ENCODE assay signal across 20 cellular contexts in genomic region chr2:38284971-38285370, GRCh38.
DNase-seq lines count a peak whose midpoint lies in the region; ATAC-seq and TF ChIP-seq lines count a peak whose summit lies in the region.
"Had no signal": no experiment of that assay in that cellular context is flagged by ENCODE, and none has a peak within 500 bp of the region (broad histone marks: within the 10 kb centered on the region; RNA-seq: fewer than 3 reads in every experiment).

No MANE protein-coding gene starts in this region.

- POLR2A ChIA-PET in Caco-2 (lab: Charles Lee) = no interaction called here

- H3K9ac ChIP-seq in colonic mucosa (ENCODE audit: low read depth in 2 of 2, low read length in 2 of 2) (no peak overlapping the region), trophoblast cell (ENCODE audit: low read length) (no peak overlapping the region)

- H3K27ac Mint-ChIP-seq in Caco-2 (ENCODE audit: unreplicated experiment) = peak overlapping the region; percentile 92
- H3K27ac Mint-ChIP-seq: CD8-positive, alpha-beta T cell had no signal

- BruUV-seq in Caco-2 (replicated peaks; lab: Mats Ljungman, UMichigan) = no TSS peak

- H3K79me1 ChIP-seq in trophoblast cell (ENCODE audit: low read length) = no peaks in the 10 kb centered on the region

- no peak overlapping the region for H3K4me2 ChIP-seq in trophoblast cell (ENCODE audit: low read length)

- H3K4me1 ChIP-seq in Caco-2 (peaks cover 67% of the 10 kb centered on the region), colonic mucosa (no peaks in the 10 kb centered on the region), trophoblast cell (ENCODE audit: control insufficient read depth in 1 of 2, insufficient read depth in 2 of 2, low read length in 2 of 2) (peaks cover 6 to 8% of the 10 kb centered on the region in 2 experiments)
- H3K4me1 ChIP-seq: BE2C had no signal

- no peak overlapping the region for H3K23ac ChIP-seq in trophoblast cell (ENCODE audit: low read length)

- no peak for ATAC-seq in GM18520 (IDR thresholded peaks at IDR 0.05; ENCODE audit: unreplicated experiment)
- ATAC-seq: CD8-positive, alpha-beta T cell; HepG2; Right ventricle myocardium inferior had no signal

- DNase-seq in Caco-2 = peak; percentile 87 to 91
- peak; percentile 46 for DNase-seq in KBM-7
- DNase-seq in colonic mucosa = peak; percentile 65
- no peak for DNase-seq in trophoblast cell
- no peak for DNase-seq in dermis blood vessel endothelial cell
- no peak for DNase-seq in T-helper 9 cell
- no peak for DNase-seq in cardiac septum (ENCODE audit: low spot score)
- DNase-seq: BE2C; CD8-positive, alpha-beta T cell; EL; MV-4-11; NCI-H1436 treated with DMSO at 0.1 percent for 48 hours; NCI-H2081; NCI-H2227 treated with DMSO at 0.1 percent for 48 hours; NCI-H69; NK-92 treated with Interleukin-12 subunit alpha and Interleukin-12 subunit beta, amount 100 ng/mL, for 24 hours had no signal

- CTCF ChIA-PET in Caco-2 (lab: Charles Lee) = no interaction called here

- H3K27me3 ChIP-seq in Caco-2 (replicated peaks; ENCODE audit: control insufficient read depth, insufficient read depth, low read length) = no peaks in the 10 kb centered on the region
- H3K27me3 ChIP-seq in colonic mucosa = no peaks in the 10 kb centered on the region
- no peaks in the 10 kb centered on the region for H3K27me3 ChIP-seq in trophoblast cell (ENCODE audit: insufficient read depth, low read length)
- H3K27me3 ChIP-seq: BE2C had no signal

- peak overlapping the region; percentile 38 for H4K91ac ChIP-seq in trophoblast cell (ENCODE audit: low read depth, low read length)

- H2BK5ac ChIP-seq in trophoblast cell (ENCODE audit: low read depth, low read length, poor library complexity) = no peak overlapping the region

- H2AFZ ChIP-seq in trophoblast cell (ENCODE audit: insufficient read depth, low read length, poor library complexity) = no peak overlapping the region

- no peak overlapping the region for H4K8ac ChIP-seq in trophoblast cell (ENCODE audit: low read depth, low read length)

- peak overlapping the region; percentile 67 for H2BK12ac ChIP-seq in trophoblast cell (ENCODE audit: low read length)

- H3K36me3 ChIP-seq in Caco-2 (ENCODE audit: control insufficient read depth, insufficient read depth, low read length) (0 out of 2 replicates have a peak, but pooled peaks cover 1% of the 10 kb centered on the region), colonic mucosa (no peaks in the 10 kb centered on the region), trophoblast cell (ENCODE audit: control insufficient read depth in 1 of 2, insufficient read depth in 2 of 2, low read length in 2 of 2) (no peaks in the 10 kb centered on the region)
- H3K36me3 ChIP-seq: BE2C had no signal

- no CpG with 5 or more reads among the region's 3 CpGs for WGBS in trophoblast cell (ENCODE audit: extremely low coverage, insufficient coverage, insufficient read length)

- no peak overlapping the region for H4K12ac ChIP-seq in trophoblast cell (ENCODE audit: low read depth, low read length)

- no peak overlapping the region for H2AK5ac ChIP-seq in trophoblast cell (ENCODE audit: low read length)

- peaks cover 57% of the 10 kb centered on the region for H3K4me1 Mint-ChIP-seq in Caco-2 (ENCODE audit: low read depth, unreplicated experiment)

- H3K4me3 ChIP-seq in Caco-2 (ENCODE audit: low read depth, low read length) = no peak overlapping the region
- H3K4me3 ChIP-seq in colonic mucosa = no peak overlapping the region
- H3K4me3 ChIP-seq in trophoblast cell (ENCODE audit: low read depth, low read length) = no peak overlapping the region
- H3K4me3 ChIP-seq: SK-N-MC had no signal

- H3K36me3 Mint-ChIP-seq in Caco-2 (ENCODE audit: insufficient read depth, unreplicated experiment) = peaks cover 25% of the 10 kb centered on the region
- H3K36me3 Mint-ChIP-seq: CD8-positive, alpha-beta T cell had no signal

- H3K79me2 ChIP-seq in trophoblast cell (ENCODE audit: control insufficient read depth, insufficient read depth, low read length, poor library complexity) = no peaks in the 10 kb centered on the region

- H3K9me3 Mint-ChIP-seq in Caco-2 (ENCODE audit: unreplicated experiment) = peaks cover 32% of the 10 kb centered on the region
- H3K9me3 Mint-ChIP-seq: CD8-positive, alpha-beta T cell had no signal

- H3K27ac ChIP-seq in colonic mucosa (peak overlapping the region; percentile 23), trophoblast cell (ENCODE audit: low read depth, low read length) (no peak overlapping the region)
- H3K27ac ChIP-seq: SK-N-MC had no signal

- intact Hi-C loops in Caco-2 (cut with micrococcal nuclease; ENCODE audit: unreplicated experiment) (loop anchor here (1.0 to 5.0 kb wide), 2 partner anchors 8 to 92 kb away; partner anchors contain the start of gene ATL2), colonic mucosa (cut with DNase I) (no loop called here), cardiac septum (cut with DNase I) (no loop called here)

- in situ Hi-C loops in KBM-7 (cut with MboI; ENCODE audit: low pct_unique_long_range_greater_than_20kb, low sequenced_read_pairs) = no loop called here

- H3K4me3 Mint-ChIP-seq in Caco-2 (ENCODE audit: unreplicated experiment) = peak overlapping the region; percentile 36
- H3K4me3 Mint-ChIP-seq: CD8-positive, alpha-beta T cell had no signal

- H3K18ac ChIP-seq in trophoblast cell (ENCODE audit: low read length) = no peak overlapping the region

- H3K4ac ChIP-seq in trophoblast cell (ENCODE audit: low read depth, low read length) = no peak overlapping the region

- no peaks in the 10 kb centered on the region for H3K27me3 Mint-ChIP-seq in Caco-2 (ENCODE audit: insufficient read depth, unreplicated experiment)

- H2BK120ac ChIP-seq in trophoblast cell (ENCODE audit: insufficient read depth, low read length, poor library complexity) = no peak overlapping the region

- H3K9me3 ChIP-seq in Caco-2 (peaks cover 3% of the 10 kb centered on the region; the same call in 1 of the 2 replicates), colonic mucosa (no peaks in the 10 kb centered on the region), trophoblast cell (ENCODE audit: insufficient read depth, low read depth, low read length) (peaks cover 1% of the 10 kb centered on the region)
- H3K9me3 ChIP-seq: BE2C had no signal

- TF ChIP-seq CTCF in Caco-2 (IDR thresholded peaks at IDR 0.05; ENCODE audit: insufficient read depth in 1 of 2, low read depth in 1 of 2, low read length in 1 of 2, severe bottlenecking in 1 of 2, unreplicated experiment in 1 of 2) (no peak), colonic mucosa (IDR thresholded peaks at IDR 0.05) (no peak)

- no peak overlapping the region for H3K14ac ChIP-seq in trophoblast cell (ENCODE audit: low read length)

Comparison
In these comparisons a context has a peak if more than half of its experiments do, and no peak if none do; other contexts are left out.
1. DNase-seq: peak in Caco-2 (2 of 2), KBM-7 (single experiment) and colonic mucosa (single experiment); none in trophoblast cell (0 of 2), dermis blood vessel endothelial cell (single experiment), T-helper 9 cell (single experiment) and cardiac septum (single experiment).